In the genomic region with DNA sequence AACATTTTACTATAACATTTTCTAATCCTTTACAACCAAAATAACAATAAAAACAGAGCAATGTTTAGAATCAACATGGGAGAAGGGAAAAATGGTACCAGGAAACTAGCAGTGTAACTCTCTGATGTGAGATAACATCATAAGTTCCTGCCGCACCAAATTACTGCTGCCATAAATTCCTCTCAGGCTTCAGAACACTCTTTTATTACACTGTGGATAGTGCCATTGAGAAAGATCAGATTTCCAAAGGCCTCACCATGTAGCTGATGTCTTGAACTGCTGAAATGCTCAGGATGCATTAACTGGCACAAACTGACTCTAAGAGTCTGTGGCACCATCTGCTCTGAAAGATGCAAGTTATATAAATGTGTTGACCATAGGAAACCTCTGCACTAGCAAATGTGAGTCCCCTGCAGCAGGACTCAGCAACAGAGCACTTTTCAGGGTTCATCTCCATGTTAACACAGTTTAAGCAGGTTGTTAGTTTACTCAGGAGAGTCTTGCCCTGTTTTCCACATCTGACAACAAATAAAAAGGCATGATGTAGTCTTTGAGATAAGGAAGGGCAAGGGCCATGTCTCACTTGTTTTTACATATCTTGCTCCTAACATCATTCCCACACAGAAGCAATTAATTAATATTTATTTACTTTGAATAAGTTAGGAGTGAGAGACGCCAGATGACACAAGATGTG, we compare ENCODE assay signal across 16 cellular contexts.
DNase-seq lines count a peak whose midpoint lies in the region; ATAC-seq lines count a peak whose summit lies in the region.
"Had no signal": no experiment of that assay in that cellular context is flagged by ENCODE, and none has a peak within 500 bp of the region (broad histone marks: within the 10 kb centered on the region; RNA-seq: fewer than 3 reads in every experiment).

No MANE protein-coding gene starts in this region.

- H3K27me3 Mint-ChIP-seq in activated T-cell treated with anti-CD3 and anti-CD28 coated beads, Interleukin-2, amount 50 U/mL, for 24 hours = no peaks in the 10 kb centered on the region
- H3K27me3 Mint-ChIP-seq: CD8-positive, alpha-beta memory T cell had no signal

- intact Hi-C loops in Right ventricle myocardium superior (cut with DNase I) = no loop called here

- H3K36me3 Mint-ChIP-seq in activated T-cell treated with anti-CD3 and anti-CD28 coated beads, Interleukin-2, amount 50 U/mL, for 24 hours (ENCODE audit: low read depth) = no peaks in the 10 kb centered on the region
- H3K36me3 Mint-ChIP-seq: CD8-positive, alpha-beta memory T cell had no signal

- no peak overlapping the region for H3K27ac Mint-ChIP-seq in activated T-cell treated with anti-CD3 and anti-CD28 coated beads, Interleukin-2, amount 50 U/mL, for 24 hours
- H3K27ac Mint-ChIP-seq: CD8-positive, alpha-beta memory T cell had no signal

- no peaks in the 10 kb centered on the region for H3K9me3 Mint-ChIP-seq in activated T-cell treated with anti-CD3 and anti-CD28 coated beads, Interleukin-2, amount 50 U/mL, for 24 hours

- H3K4me1 Mint-ChIP-seq in activated T-cell treated with anti-CD3 and anti-CD28 coated beads, Interleukin-2, amount 50 U/mL, for 24 hours (ENCODE audit: low read depth) = no peaks in the 10 kb centered on the region
- H3K4me1 Mint-ChIP-seq: CD8-positive, alpha-beta memory T cell had no signal

- no peak overlapping the region for H3K4me3 Mint-ChIP-seq in activated T-cell treated with anti-CD3 and anti-CD28 coated beads, Interleukin-2, amount 50 U/mL, for 24 hours
- H3K4me3 Mint-ChIP-seq: CD8-positive, alpha-beta memory T cell had no signal

- DNase-seq in HT-29 (ENCODE audit: low spot score) = peak; percentile 16
- DNase-seq in SK-N-DZ (ENCODE audit: low spot score) = peak; percentile 92
- DNase-seq in islet precursor cell = peak; percentile 52
- no peak for DNase-seq in Right ventricle myocardium superior
- DNase-seq in activated T-cell treated with anti-CD3 and anti-CD28 coated beads, Interleukin-2, amount 50 U/mL, for 24 hours = no peak
- no peak for DNase-seq in activated T-cell treated with anti-CD3 and anti-CD28 coated beads, Interleukin-2, amount 50 U/mL, for 1 hour
- DNase-seq in NCI-H1105 (lab: John Stamatoyannopoulos, UW) = no peak
- DNase-seq: CD8-positive, alpha-beta memory T cell; GF-D8; MM.1S; NCI-H187 treated with DMSO at 0.1 percent for 48 hours; NCI-H2171; NCI-H446; NCI-H774; RPMI8226; SJCRH30 had no signal

- no peak for ATAC-seq in Right ventricle myocardium superior (ENCODE audit: poor library complexity)

Comparison
In these comparisons a context has a peak if more than half of its experiments do, and no peak if none do; other contexts are left out.
1. DNase-seq: peak in HT-29 (single experiment), SK-N-DZ (single experiment) and islet precursor cell (single experiment); none in Right ventricle myocardium superior (single experiment), activated T-cell treated with anti-CD3 and anti-CD28 coated beads, Interleukin-2, amount 50 U/mL, for 24 hours (single experiment), activated T-cell treated with anti-CD3 and anti-CD28 coated beads, Interleukin-2, amount 50 U/mL, for 1 hour (single experiment) and NCI-H1105 (single experiment).